In the genomic region with DNA sequence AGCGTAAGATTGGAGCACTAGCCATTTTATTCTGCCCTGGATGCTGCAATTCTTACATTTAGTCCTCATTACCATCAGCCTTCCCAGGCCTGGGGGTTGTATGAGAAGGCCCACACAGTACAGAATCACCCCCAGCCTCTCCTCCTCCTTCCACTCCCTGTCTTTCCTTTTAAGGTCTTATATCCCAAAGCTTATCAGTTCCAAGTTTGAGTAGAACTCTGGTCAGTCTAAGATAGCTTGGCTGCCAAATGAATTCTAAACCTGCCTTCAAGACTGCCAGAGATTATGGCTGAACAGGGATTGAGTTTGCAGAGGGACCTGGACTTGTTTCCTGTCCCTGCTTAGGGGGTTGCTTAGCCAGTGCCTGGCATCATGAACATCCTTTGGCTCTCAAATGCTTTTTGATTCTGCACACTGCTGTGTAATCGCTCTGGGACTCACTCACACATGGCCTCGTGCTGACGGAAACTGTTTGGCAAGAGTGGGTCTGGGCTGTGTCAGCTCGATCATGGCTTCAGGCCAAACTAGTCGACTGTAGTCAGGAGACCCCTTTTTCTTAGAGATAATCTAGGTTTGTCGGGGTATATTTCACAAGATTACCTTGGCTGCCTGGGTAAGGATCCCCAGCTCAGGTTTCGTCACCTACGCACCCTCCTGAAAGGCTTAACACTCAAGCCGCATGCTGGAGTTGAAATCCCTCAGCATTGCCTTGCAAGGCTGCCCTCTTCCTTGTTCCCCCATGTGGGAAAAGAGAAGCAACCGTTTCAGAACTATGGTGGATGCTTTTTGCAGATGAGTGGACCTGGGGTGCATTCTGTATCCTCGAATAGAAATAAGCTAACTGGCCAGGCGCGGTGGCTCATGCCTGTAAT, we compare ENCODE assay signal across 16 cellular contexts.
DNase-seq lines count a peak whose midpoint lies in the region; ATAC-seq and TF ChIP-seq lines count a peak whose summit lies in the region.
"Had no signal": no experiment of that assay in that cellular context is flagged by ENCODE, and none has a peak within 500 bp of the region (broad histone marks: within the 10 kb centered on the region; RNA-seq: fewer than 3 reads in every experiment).

No MANE protein-coding gene starts in this region.

- H3K4me3 Mint-ChIP-seq in mesothelial cell of epicardium: no peak overlapping the region
- H3K4me3 Mint-ChIP-seq: activated naive CD4-positive, alpha-beta T cell treated with anti-CD3 and anti-CD28 coated beads, Interleukin-2, amount 50 U/mL, for 24 hours; CD4-positive, alpha-beta memory T cell had no signal

- TF ChIP-seq CTCF in fibroblast of mammary gland (conservative IDR thresholded peaks at IDR 0.05; ENCODE audit: control insufficient read depth, insufficient read depth, low read depth, low read length) (no peak), mesothelial cell of epicardium (IDR thresholded peaks at IDR 0.05; ENCODE audit: unreplicated experiment) (no peak), transverse colon (IDR thresholded peaks at IDR 0.05) (no peak)

- DNase-seq in NCI-H1092 treated with DMSO at 0.1 percent for 48 hours (lab: John Stamatoyannopoulos, UW) (peak; percentile 49), NCI-H1092 (lab: John Stamatoyannopoulos, UW) (no peak), fibroblast of mammary gland (ENCODE audit: low read depth) (peak; percentile 31), mesothelial cell of epicardium (ENCODE audit: low spot score in 2 of 2, unreplicated experiment in 2 of 2) (peak in 1 of 2 experiments; percentile 51), transverse colon (peak; percentile 13), NCI-H345 (lab: John Stamatoyannopoulos, UW) (no peak)
- no peak for DNase-seq in effector memory CD4-positive, alpha-beta T cell
- DNase-seq: CD4-positive, alpha-beta memory T cell; cortex of kidney; EL; GOT3; stimulated activated naive CD8-positive, alpha-beta T cell treated with anti-CD3 and anti-CD28 coated beads, Interleukin-15, Interleukin-2, amounts not matched to agents 100 U/mL and 50 U/mL, for 24 hours had no signal

- peaks cover 56% of the 10 kb centered on the region for H3K4me1 Mint-ChIP-seq in mesothelial cell of epicardium
- H3K4me1 Mint-ChIP-seq: activated naive CD4-positive, alpha-beta T cell treated with anti-CD3 and anti-CD28 coated beads, Interleukin-2, amount 50 U/mL, for 24 hours had no signal

- H3K27ac ChIP-seq in transverse colon: peak overlapping the region in 2 of 4 donors; percentile 0 to 40
- H3K27ac ChIP-seq in effector memory CD4-positive, alpha-beta T cell (ENCODE audit: insufficient read depth, low read length, poor library complexity, severe bottlenecking): no peak overlapping the region
- H3K27ac ChIP-seq: 22Rv1, HL-60 had no signal

- H3K27me3 ChIP-seq in transverse colon: no peaks in the 10 kb centered on the region
- no peaks in the 10 kb centered on the region for H3K27me3 ChIP-seq in effector memory CD4-positive, alpha-beta T cell (replicated peaks; ENCODE audit: control insufficient read depth, insufficient read depth, low read length, poor library complexity, severe bottlenecking)

- TF ChIP-seq EP300 in transverse colon (IDR thresholded peaks at IDR 0.05; ENCODE audit: low read depth): no peak

- intact Hi-C loops in transverse colon (cut with DNase I; ENCODE audit: low total_unique reads): no loop called here

- H3K4me1 ChIP-seq in transverse colon: peaks cover 7 to 26% (median 17%) of the 10 kb centered on the region in 4 donors
- no peaks in the 10 kb centered on the region for H3K4me1 ChIP-seq in effector memory CD4-positive, alpha-beta T cell (ENCODE audit: control insufficient read depth, insufficient read depth, low read length, poor library complexity, severe bottlenecking)

- no peak for TF ChIP-seq POLR2A in transverse colon (IDR thresholded peaks at IDR 0.05)

- H3K4me3 ChIP-seq in fibroblast of mammary gland (ENCODE audit: control insufficient read depth, low read depth, low read length) (no peak overlapping the region), transverse colon (no peak overlapping the region)
- no peak overlapping the region for H3K4me3 ChIP-seq in effector memory CD4-positive, alpha-beta T cell (ENCODE audit: insufficient read depth, low read depth, low read length, poor library complexity, severe bottlenecking)

- no peaks in the 10 kb centered on the region for H3K36me3 ChIP-seq in transverse colon
- no peaks in the 10 kb centered on the region for H3K36me3 ChIP-seq in effector memory CD4-positive, alpha-beta T cell (ENCODE audit: control insufficient read depth, insufficient read depth, low read length)

- no peaks in the 10 kb centered on the region for H3K9me3 Mint-ChIP-seq in mesothelial cell of epicardium
- H3K9me3 Mint-ChIP-seq: activated naive CD4-positive, alpha-beta T cell treated with anti-CD3 and anti-CD28 coated beads, Interleukin-2, amount 50 U/mL, for 24 hours; CD4-positive, alpha-beta memory T cell had no signal

- H3K9me3 ChIP-seq in transverse colon: no peaks in the 10 kb centered on the region
- H3K9me3 ChIP-seq in effector memory CD4-positive, alpha-beta T cell (ENCODE audit: control insufficient read depth, low read length): no peaks in the 10 kb centered on the region

- no peaks in the 10 kb centered on the region for H3K27me3 Mint-ChIP-seq in mesothelial cell of epicardium (ENCODE audit: low read depth)
- H3K27me3 Mint-ChIP-seq: activated naive CD4-positive, alpha-beta T cell treated with anti-CD3 and anti-CD28 coated beads, Interleukin-2, amount 50 U/mL, for 24 hours; CD4-positive, alpha-beta memory T cell had no signal

- no peak for ATAC-seq in HG03159 (IDR thresholded peaks at IDR 0.05; ENCODE audit: unreplicated experiment)
- ATAC-seq: stimulated activated naive CD8-positive, alpha-beta T cell treated with anti-CD3 and anti-CD28 coated beads, Interleukin-15, Interleukin-2, amounts not matched to agents 100 U/mL and 50 U/mL, for 24 hours had no signal

- H3K27ac Mint-ChIP-seq in mesothelial cell of epicardium: peak overlapping the region; percentile 88
- H3K27ac Mint-ChIP-seq: activated naive CD4-positive, alpha-beta T cell treated with anti-CD3 and anti-CD28 coated beads, Interleukin-2, amount 50 U/mL, for 24 hours; CD4-positive, alpha-beta memory T cell had no signal

- in situ Hi-C loops in transverse colon (cut with MboI; ENCODE audit: low pct_ligation_motif_present in 1 of 4, low pct_unique_long_range_greater_than_20kb in 1 of 4, low sequenced_read_pairs in 3 of 4): loop anchor here in 3 of 4 donors (10.0 to 25.0 kb wide), 3 partner anchors 273 to 298 kb away; no protein-coding TSS in a partner anchor

- 85 to 88% methylated on average over 4 to 14 of the region's 14 CpGs for WGBS in transverse colon (ENCODE audit: low coverage in 1 of 2), 2 donors

- peaks cover 10% of the 10 kb centered on the region for H3K36me3 Mint-ChIP-seq in mesothelial cell of epicardium
- H3K36me3 Mint-ChIP-seq: activated naive CD4-positive, alpha-beta T cell treated with anti-CD3 and anti-CD28 coated beads, Interleukin-2, amount 50 U/mL, for 24 hours had no signal

Comparison
In these comparisons a context has a peak if more than half of its experiments do, and no peak if none do; other contexts are left out.
1. DNase-seq: peak in NCI-H1092 treated with DMSO at 0.1 percent for 48 hours (single experiment), fibroblast of mammary gland (single experiment) and transverse colon (single experiment); none in NCI-H1092 (single experiment), effector memory CD4-positive, alpha-beta T cell (0 of 3) and NCI-H345 (single experiment).